8 cellular contexts compared by ENCODE assay signal in the genomic region with DNA sequence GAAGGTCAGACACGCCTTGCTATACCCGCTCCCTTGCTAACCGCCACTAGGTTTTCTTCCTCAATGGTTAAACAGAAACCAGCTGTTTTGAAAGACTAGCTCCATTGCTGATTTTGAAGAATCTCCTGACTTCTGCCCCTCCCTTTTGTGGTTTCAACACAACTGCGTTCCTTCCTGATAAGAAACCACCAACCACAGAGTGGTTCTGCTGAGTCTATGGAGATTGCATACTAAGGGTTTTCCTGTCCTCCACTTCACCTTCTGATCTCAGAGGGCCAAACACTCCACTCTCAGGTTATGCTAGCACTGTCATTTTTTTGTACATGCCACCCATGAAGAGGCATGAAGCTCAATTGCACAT.
A peak's percentile ranks its signal among the peaks of the same experiment; 100 is the strongest.
DNase-seq lines count a peak whose midpoint lies in the region; ATAC-seq and TF ChIP-seq lines count a peak whose summit lies in the region.

No MANE protein-coding gene starts in this region.

- H3K4me1 ChIP-seq in SJSA1 (replicated peaks), result peaks cover 27% of the 10 kb centered on the region

- TF ChIP-seq CTCF in coronary artery (IDR thresholded peaks at IDR 0.05), result no peak

- H3K36me3 ChIP-seq in SJSA1, result no peaks in the 10 kb centered on the region

- DNase-seq in Ammon's horn (ENCODE audit: low spot score), result peak; percentile 15
- peak; percentile 78 to 92 for DNase-seq in SJSA1 (ENCODE audit: low read depth in 1 of 2, low spot score in 2 of 2)
- peak; percentile 65 for DNase-seq in fibroblast of peridontal ligament (ENCODE audit: extremely low read depth)
- no peak for DNase-seq in SHP77 treated with DMSO at 0.1 percent for 48 hours (lab: John Stamatoyannopoulos, UW)
- no peak for DNase-seq in coronary artery (ENCODE audit: low spot score)
- DNase-seq in NCI-H1048 (lab: John Stamatoyannopoulos, UW), result no peak

- H3K9me3 ChIP-seq in SJSA1 (replicated peaks), result no peaks in the 10 kb centered on the region

- H3K27ac ChIP-seq in SJSA1 (peak overlapping the region; percentile 8; the same call in 1 of the 2 replicates), coronary artery (no peak overlapping the region)

- no peaks in the 10 kb centered on the region for H3K27me3 ChIP-seq in SJSA1 (replicated peaks)

- H3K4me3 ChIP-seq in SJSA1 (no peak overlapping the region), coronary artery (no peak overlapping the region)

- peak; percentile 88 for ATAC-seq in GM18867 (IDR thresholded peaks at IDR 0.05; ENCODE audit: unreplicated experiment)
- ATAC-seq in HG03175 (IDR thresholded peaks at IDR 0.05; ENCODE audit: unreplicated experiment), result peak; percentile 83

Comparison
In these comparisons a context has a peak if more than half of its experiments do, and no peak if none do; other contexts are left out.
1. DNase-seq: peak in Ammon's horn (single experiment), SJSA1 (2 of 2) and fibroblast of peridontal ligament (single experiment); none in SHP77 treated with DMSO at 0.1 percent for 48 hours (single experiment), coronary artery (single experiment) and NCI-H1048 (single experiment).